11 cellular contexts compared by ENCODE assay signal in the genomic region with DNA sequence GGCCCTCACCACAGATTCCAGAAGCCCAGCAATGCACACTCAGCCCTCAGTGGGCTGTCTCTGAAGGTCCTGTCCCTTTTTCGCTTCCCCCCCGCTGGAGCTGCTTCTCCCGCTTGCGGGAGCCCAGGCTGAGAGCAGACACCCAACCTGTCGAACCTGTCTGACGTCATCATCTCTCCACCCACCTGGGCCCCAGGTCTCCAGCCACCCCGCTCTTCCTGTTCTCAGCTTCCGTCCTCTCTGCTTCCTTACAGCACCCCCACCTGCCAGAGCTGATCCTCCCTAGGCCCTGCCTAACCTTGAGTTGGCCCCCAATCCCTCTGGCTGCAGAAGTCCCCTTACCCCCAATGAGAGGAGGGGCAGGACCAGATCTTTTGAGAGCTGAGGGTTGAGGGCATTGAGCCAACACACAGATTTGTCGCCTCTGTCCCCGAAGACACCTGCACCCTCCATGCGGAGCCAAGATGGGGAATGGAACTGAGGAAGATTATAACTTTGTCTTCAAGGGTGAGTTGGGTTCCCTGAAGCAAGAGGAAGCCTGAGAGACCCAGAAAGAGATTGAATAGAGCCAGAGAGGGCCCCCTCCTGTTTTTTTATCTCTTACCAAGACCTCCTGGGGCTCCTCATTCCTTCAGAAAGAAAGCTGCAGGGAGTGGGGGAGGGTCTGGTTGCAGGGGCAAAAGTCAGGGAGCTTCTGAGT. TPM values are rescaled to one million over a fixed set of nuclear protein-coding genes. Genes with fewer than 3 reads are reported as not detected.
A peak's percentile ranks its signal among the peaks of the same experiment; 100 is the strongest.
DNase-seq lines count a peak whose midpoint lies in the region; ATAC-seq and TF ChIP-seq lines count a peak whose summit lies in the region.
"Had no signal": no experiment of that assay in that cellular context is flagged by ENCODE, and none has a peak within 500 bp of the region (broad histone marks: within the 10 kb centered on the region; RNA-seq: fewer than 3 reads in every experiment).

Gene RAB25, plus strand, starts transcription at position 224 of the 700 bp plus-strand sequence. Its CDS starts 241 bp downstream, at position 465.

- H3K4me1 ChIP-seq in right cardiac atrium (ENCODE audit: control insufficient read depth, insufficient read depth, low read length) (no peaks in the 10 kb centered on the region), heart right ventricle (peaks cover 0 to 7% (median 2%) of the 10 kb centered on the region in 9 donors), body of pancreas (peaks cover 32% of the 10 kb centered on the region), left lung (peaks cover 0 to 5% of the 10 kb centered on the region in 2 donors), vagina (peaks cover 8% of the 10 kb centered on the region), Karpas-422 (ENCODE audit: low read length) (no peaks in the 10 kb centered on the region)

- H4K20me1 ChIP-seq in Karpas-422 (ENCODE audit: insufficient read depth, low read depth, low read length), result no peaks in the 10 kb centered on the region

- WGBS in right cardiac atrium, result 53% methylated on average over 11 of the region's 11 CpGs
- WGBS in heart right ventricle, 2 donors, result 55 to 59% methylated on average over 11 of the region's 11 CpGs
- WGBS in body of pancreas, 2 donors, result 11 to 18% methylated on average over 11 of the region's 11 CpGs

- TF ChIP-seq CTCF in heart right ventricle (IDR thresholded peaks at IDR 0.05), result no peak
- TF ChIP-seq CTCF in body of pancreas (IDR thresholded peaks at IDR 0.05), result no peak
- TF ChIP-seq CTCF in left lung (IDR thresholded peaks at IDR 0.05), result no peak
- no peak for TF ChIP-seq CTCF in vagina (IDR thresholded peaks at IDR 0.05)

- H3K27me3 ChIP-seq in right cardiac atrium (ENCODE audit: control insufficient read depth, insufficient read depth) (no peaks in the 10 kb centered on the region), heart right ventricle (no peaks in the 10 kb centered on the region), body of pancreas (no peaks in the 10 kb centered on the region), left lung (no peaks in the 10 kb centered on the region), vagina (no peaks in the 10 kb centered on the region), Karpas-422 (ENCODE audit: low read length) (no peaks in the 10 kb centered on the region)

- no peak within 1 kb of the TSS for H3K27ac ChIP-seq in right cardiac atrium (ENCODE audit: low read length)
- H3K27ac ChIP-seq in heart right ventricle, result no peak within 1 kb of the TSS
- peak within 1 kb of the TSS; percentile 52 to 83 (median 73) for H3K27ac ChIP-seq in body of pancreas
- H3K27ac ChIP-seq in left lung, result peak within 1 kb of the TSS; percentile 13 to 28
- peak within 1 kb of the TSS; percentile 67 for H3K27ac ChIP-seq in vagina
- H3K27ac ChIP-seq in Karpas-422 (ENCODE audit: low read length), result no peak within 1 kb of the TSS

- intact Hi-C loops in right cardiac atrium (cut with DNase I), result no loop called here
- intact Hi-C loops in heart right ventricle (cut with DNase I), result loop anchor here in 1 of 10 donors (10.0 kb wide), 1 partner anchor 56 kb away; no protein-coding TSS in a partner anchor
- intact Hi-C loops in body of pancreas (cut with DNase I), result no loop called here
- intact Hi-C loops in left lung (cut with DNase I), result no loop called here
- intact Hi-C loops in vagina (cut with DNase I), result no loop called here

- H3K4me2 ChIP-seq in Karpas-422 (ENCODE audit: low read depth, low read length, poor library complexity, severe bottlenecking), result no peak within 1 kb of the TSS

- no peak within 1 kb of the TSS for H3K9ac ChIP-seq in Karpas-422 (ENCODE audit: low read length)

- DNase-seq in right cardiac atrium (peak in 1 of 3 donors; percentile 18), heart right ventricle (no peak), body of pancreas (peak; percentile 87 to 93 (median 92)), left lung (peak in 1 of 2 donors; percentile 79), vagina (ENCODE audit: extremely low spot score in 2 of 2) (no peak), NCI-H226 (no peak), Karpas-422 (no peak)
- DNase-seq: AML-193, KBM-7, SHP77 treated with DMSO at 0.1 percent for 48 hours had no signal

- H3K4me3 ChIP-seq in right cardiac atrium (ENCODE audit: low read length) (no peak within 1 kb of the TSS), heart right ventricle (no peak within 1 kb of the TSS), body of pancreas (peak within 1 kb of the TSS; percentile 5 to 22), left lung (peak within 1 kb of the TSS; percentile 22 to 47), vagina (peak within 1 kb of the TSS in 1 of 2 donors; percentile 35), Karpas-422 (ENCODE audit: low read length) (no peak within 1 kb of the TSS)

- H3K79me2 ChIP-seq in Karpas-422 (ENCODE audit: low read length), result no peaks in the 10 kb centered on the region

- TF ChIP-seq POLR2A in body of pancreas (IDR thresholded peaks at IDR 0.05) (peak; percentile 61 to 87 (median 84)), vagina (IDR thresholded peaks at IDR 0.05) (no peak)

- peaks cover 0 to 26% (median 0%) of the 10 kb centered on the region in 9 donors for H3K36me3 ChIP-seq in heart right ventricle
- no peaks in the 10 kb centered on the region for H3K36me3 ChIP-seq in body of pancreas (replicated peaks in 1 of 2; ENCODE audit: insufficient read depth in 1 of 2, low read depth in 2 of 2)
- peaks cover 0 to 11% of the 10 kb centered on the region in 2 donors for H3K36me3 ChIP-seq in left lung
- H3K36me3 ChIP-seq in vagina, result peaks cover 0 to 6% of the 10 kb centered on the region in 2 donors
- no peaks in the 10 kb centered on the region for H3K36me3 ChIP-seq in Karpas-422 (ENCODE audit: insufficient read depth, low read length)

- ATAC-seq in right cardiac atrium, result peak; percentile 10 to 15
- ATAC-seq in heart right ventricle, result no peak
- peak; percentile 98 for ATAC-seq in body of pancreas
- peak; percentile 90 for ATAC-seq in left lung
- ATAC-seq in GM19397 (IDR thresholded peaks at IDR 0.05; ENCODE audit: unreplicated experiment), result no peak

- no peak within 1 kb of the TSS for H2AFZ ChIP-seq in Karpas-422 (ENCODE audit: low read length)

- H3K9me3 ChIP-seq in right cardiac atrium (ENCODE audit: control insufficient read depth, low read length) (no peaks in the 10 kb centered on the region), heart right ventricle (no peaks in the 10 kb centered on the region), body of pancreas (no peaks in the 10 kb centered on the region), left lung (no peaks in the 10 kb centered on the region), vagina (no peaks in the 10 kb centered on the region), Karpas-422 (ENCODE audit: low read length) (no peaks in the 10 kb centered on the region)

- no peaks in the 10 kb centered on the region for H3K9me2 ChIP-seq in Karpas-422 (replicated peaks; ENCODE audit: insufficient read depth, low read length)

RNA-seq across cellular contexts. Expression of gene RAB25, which starts in this region (rescaled TPM):
- total RNA-seq in right cardiac atrium (not detected), heart right ventricle (under 1 TPM in 1 of 10 donors, not detected in 9; 0.50 TPM), body of pancreas (10 to 100 TPM; 31.3 to 66.7 TPM), left lung (100 to 1,000 TPM in 1 of 2 donors, 10 to 100 TPM in 1; 59.4 to 148 TPM), vagina (52.1 TPM)
- polyA plus RNA-seq in right cardiac atrium (0.07 TPM), heart right ventricle (under 1 TPM in 1 of 2 donors, not detected in 1; 0.17 TPM)
- not detected in 2 replicates for total RNA-seq in Karpas-422 (2014; rRNA removed; shearing (Covaris generic); ENCODE audit: low replicate concordance)

Comparison
In these comparisons a context has a peak if more than half of its experiments do, and no peak if none do; other contexts are left out.
1. RNA of gene RAB25 (total RNA-seq): 59.4 to 148 TPM in left lung, 31.3 to 66.7 TPM in body of pancreas and 52.1 TPM in vagina (single experiment); not detected in right cardiac atrium, 0.50 TPM in heart right ventricle and not detected in Karpas-422; every median in the first group is over 10 times any median in the second.
2. Peak in ATAC-seq in right cardiac atrium; RNA of the gene not detected or under 1 TPM.
3. ATAC-seq: peak in body of pancreas (single experiment) and left lung (single experiment); none in heart right ventricle (0 of 8) and GM19397 (single experiment).
4. DNase-seq: peak in body of pancreas (4 of 4); none in heart right ventricle (0 of 2), vagina (0 of 2), NCI-H226 (single experiment) and Karpas-422 (single experiment).
5. H3K27ac ChIP-seq: peak in body of pancreas (4 of 4), left lung (2 of 2) and vagina (single experiment); none in right cardiac atrium (single experiment), heart right ventricle (0 of 10) and Karpas-422 (single experiment).
6. H3K4me3 ChIP-seq: peak in body of pancreas (2 of 2) and left lung (2 of 2); none in right cardiac atrium (single experiment), heart right ventricle (0 of 10) and Karpas-422 (single experiment).
7. POLR2A ChIP-seq: peak in body of pancreas (3 of 3); none in vagina (0 of 2).